22 cellular contexts compared by ENCODE assay signal in the genomic region with DNA sequence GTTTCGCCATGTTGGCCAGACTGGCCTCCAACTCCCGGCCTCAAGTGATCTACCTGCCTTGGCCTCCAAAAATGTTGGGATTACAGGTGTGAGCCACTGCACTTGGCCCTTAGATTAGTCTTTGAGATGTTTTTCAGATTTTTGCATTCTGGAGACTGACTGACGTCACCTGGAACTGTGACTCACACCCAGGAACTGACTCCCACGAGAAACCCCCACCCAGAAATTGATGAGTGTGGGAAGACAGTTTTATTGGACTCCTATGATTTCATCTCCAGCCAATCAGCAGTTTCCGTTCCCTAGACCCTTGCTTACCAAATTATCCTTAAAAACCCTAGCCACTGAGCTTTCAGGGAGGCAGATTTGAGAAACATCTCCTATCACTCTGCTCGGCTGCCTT.
DNase-seq lines count a peak whose midpoint lies in the region; ATAC-seq, FAIRE-seq and TF ChIP-seq lines count a peak whose summit lies in the region.
"Had no signal": no experiment of that assay in that cellular context is flagged by ENCODE, and none has a peak within 500 bp of the region (broad histone marks: within the 10 kb centered on the region; RNA-seq: fewer than 3 reads in every experiment).

No MANE protein-coding gene starts in this region.

- no peak overlapping the region for H3K4me3 ChIP-seq in HepG2 (replicated peaks in 1 of 3; ENCODE audit: insufficient read depth in 1 of 3, low read depth in 2 of 3, low read length in 3 of 3)
- H3K4me3 ChIP-seq in right lobe of liver, result no peak overlapping the region
- H3K4me3 ChIP-seq in foreskin fibroblast (ENCODE audit: low read depth in 1 of 2, low read length in 2 of 2), result no peak overlapping the region
- H3K4me3 ChIP-seq in neuronal stem cell (ENCODE audit: low read length in 2 of 2), result no peak overlapping the region
- H3K4me3 ChIP-seq: A549 had no signal

- TF ChIP-seq POLR2A in HepG2 (IDR thresholded peaks at IDR 0.05; ENCODE audit: insufficient read depth in 1 of 2, low read depth in 2 of 2, low read length in 2 of 2) (no peak), right lobe of liver (IDR thresholded peaks at IDR 0.05) (no peak)

- H3K27ac Mint-ChIP-seq in activated CD4-positive, alpha-beta T cell treated with anti-CD3 and anti-CD28 coated beads for 36 hours, result no peak overlapping the region
- H3K27ac Mint-ChIP-seq in activated T-cell treated with anti-CD3 and anti-CD28 coated beads, Interleukin-2, amount 50 U/mL, for 72 hours, result no peak overlapping the region

- H3K27ac ChIP-seq in HepG2 (ENCODE audit: extremely low read length, insufficient read depth, low read length) (no peak overlapping the region), right lobe of liver (no peak overlapping the region), neuronal stem cell (replicated peaks; ENCODE audit: low read length) (no peak overlapping the region)
- H3K27ac ChIP-seq: 22Rv1, A549 had no signal

- in situ Hi-C loops in HepG2 (cut with HindIII; ENCODE audit: extremely low pct_ligation_motif_present, low pct_unique_long_range_greater_than_20kb), result no loop called here

- H2BK12ac ChIP-seq in neuronal stem cell (ENCODE audit: low read length), result no peak overlapping the region

- no peak for TF ChIP-seq CTCF in HepG2 (CRISPR knock-in tag; IDR thresholded peaks at IDR 0.05)
- no peak for TF ChIP-seq CTCF in right lobe of liver (IDR thresholded peaks at IDR 0.05)
- TF ChIP-seq CTCF in foreskin fibroblast (IDR thresholded peaks at IDR 0.05; ENCODE audit: low read depth, low read length), result no peak

- H3K4me1 ChIP-seq in HepG2 (ENCODE audit: insufficient read depth, low read length) (no peaks in the 10 kb centered on the region), right lobe of liver (no peaks in the 10 kb centered on the region), neuronal stem cell (ENCODE audit: control insufficient read depth in 2 of 2, insufficient read depth in 1 of 2, low read depth in 1 of 2, low read length in 2 of 2) (no peaks in the 10 kb centered on the region)
- H3K4me1 ChIP-seq: A549 had no signal

- DNase-seq in HepG2 (ENCODE audit: low spot score), result no peak
- DNase-seq in right lobe of liver, result no peak
- DNase-seq in RKO (ENCODE audit: low spot score), result peak; percentile 2
- peak in 38 of 42 donors; percentile 11 to 83 (median 44) for DNase-seq in head of caudate nucleus
- no peak for DNase-seq in activated CD4-positive, alpha-beta T cell treated with anti-CD3 and anti-CD28 coated beads for 36 hours
- DNase-seq in foreskin fibroblast, result no peak
- no peak for DNase-seq in activated T-cell treated with anti-CD3 and anti-CD28 coated beads, Interleukin-2, amount 50 U/mL, for 72 hours
- DNase-seq in neuronal stem cell (ENCODE audit: low spot score), result no peak
- DNase-seq: C1 segment of cervical spinal cord; Calu3; CD4-positive, alpha-beta memory T cell; COR-L47; DMS53; DMS79 treated with DMSO at 0.1 percent for 48 hours; GF-D8; GOT3; H7; HCEC 1CT had no signal

- no peak overlapping the region for H2AFZ ChIP-seq in HepG2 (ENCODE audit: low read length)
- no peak overlapping the region for H2AFZ ChIP-seq in neuronal stem cell (ENCODE audit: low read length)

- no peak for FAIRE-seq in HepG2 (lab: Jason Lieb, UNC)
- FAIRE-seq: A549, GM12891, GM18507 had no signal

- no peak overlapping the region for H2AK5ac ChIP-seq in neuronal stem cell (ENCODE audit: low read depth, low read length)

- H3K14ac ChIP-seq in neuronal stem cell (ENCODE audit: low read length), result no peak overlapping the region

- H3K36me3 Mint-ChIP-seq in activated CD4-positive, alpha-beta T cell treated with anti-CD3 and anti-CD28 coated beads for 36 hours (ENCODE audit: low read depth), result no peaks in the 10 kb centered on the region
- H3K36me3 Mint-ChIP-seq in activated T-cell treated with anti-CD3 and anti-CD28 coated beads, Interleukin-2, amount 50 U/mL, for 72 hours (ENCODE audit: insufficient read depth in 2 of 2), result peaks cover 4 to 5% of the 10 kb centered on the region in 2 donors

- no peaks in the 10 kb centered on the region for H3K79me1 ChIP-seq in neuronal stem cell (ENCODE audit: low read depth, low read length)

- no peak overlapping the region for H3K4me3 Mint-ChIP-seq in activated CD4-positive, alpha-beta T cell treated with anti-CD3 and anti-CD28 coated beads for 36 hours
- no peak overlapping the region for H3K4me3 Mint-ChIP-seq in activated T-cell treated with anti-CD3 and anti-CD28 coated beads, Interleukin-2, amount 50 U/mL, for 72 hours
- H3K4me3 Mint-ChIP-seq: CD4-positive, alpha-beta memory T cell had no signal

- no peaks in the 10 kb centered on the region for H3K79me2 ChIP-seq in HepG2 (ENCODE audit: insufficient read depth, low read length)

- H2BK120ac ChIP-seq in neuronal stem cell (ENCODE audit: low read depth, low read length), result no peak overlapping the region

- no peak overlapping the region for H3K4ac ChIP-seq in neuronal stem cell (ENCODE audit: low read length)

- peaks cover 18% of the 10 kb centered on the region; the same call in 1 of the 2 replicates for H3K9me3 ChIP-seq in HepG2 (ENCODE audit: low read length)
- no peaks in the 10 kb centered on the region for H3K9me3 ChIP-seq in right lobe of liver
- peaks cover 0 to 3% of the 10 kb centered on the region in 2 donors for H3K9me3 ChIP-seq in neuronal stem cell (replicated peaks in 1 of 2; ENCODE audit: control insufficient read depth in 2 of 2, insufficient read depth in 1 of 2, low read depth in 1 of 2, low read length in 2 of 2)

- POLR2A ChIA-PET in HepG2 (lab: Yijun Ruan, JAX), result no interaction called here
- POLR2A ChIA-PET in activated CD4-positive, alpha-beta T cell treated with anti-CD3 and anti-CD28 coated beads for 36 hours (lab: Charles Lee), result no interaction called here

- H3K23ac ChIP-seq in neuronal stem cell (ENCODE audit: low read depth, low read length, poor library complexity), result no peak overlapping the region

- H4K8ac ChIP-seq in neuronal stem cell (ENCODE audit: low read depth, low read length), result no peak overlapping the region

- TF ChIP-seq EP300 in HepG2 (IDR thresholded peaks at IDR 0.05; ENCODE audit: low read depth in 2 of 2, low read length in 2 of 2), result no peak
- no peak for TF ChIP-seq EP300 in HepG2 (CRISPR knock-in tag; IDR thresholded peaks at IDR 0.05; ENCODE audit: borderline replicate concordance)

- H3K4me2 ChIP-seq in HepG2 (ENCODE audit: low read depth, low read length), result no peak overlapping the region
- H3K4me2 ChIP-seq in neuronal stem cell (ENCODE audit: insufficient read depth, low read length, poor library complexity, severe bottlenecking), result no peak overlapping the region
- H3K4me2 ChIP-seq: A549 had no signal

- no peak overlapping the region for H2BK15ac ChIP-seq in neuronal stem cell (ENCODE audit: low read length)

- H3K9me3 Mint-ChIP-seq in activated CD4-positive, alpha-beta T cell treated with anti-CD3 and anti-CD28 coated beads for 36 hours (ENCODE audit: low read depth), result peaks cover 19% of the 10 kb centered on the region
- peaks cover 6 to 20% of the 10 kb centered on the region in 2 donors for H3K9me3 Mint-ChIP-seq in activated T-cell treated with anti-CD3 and anti-CD28 coated beads, Interleukin-2, amount 50 U/mL, for 72 hours

- no peaks in the 10 kb centered on the region for H3K4me1 Mint-ChIP-seq in activated CD4-positive, alpha-beta T cell treated with anti-CD3 and anti-CD28 coated beads for 36 hours
- H3K4me1 Mint-ChIP-seq in activated T-cell treated with anti-CD3 and anti-CD28 coated beads, Interleukin-2, amount 50 U/mL, for 72 hours (ENCODE audit: low read depth), result no peaks in the 10 kb centered on the region
- H3K4me1 Mint-ChIP-seq: CD4-positive, alpha-beta memory T cell had no signal

- no peak overlapping the region for H3K18ac ChIP-seq in neuronal stem cell (ENCODE audit: low read length)

- H3K9ac ChIP-seq in HepG2 (ENCODE audit: insufficient read depth, low read depth, low read length), result no peak overlapping the region
- no peak overlapping the region for H3K9ac ChIP-seq in neuronal stem cell (ENCODE audit: low read depth, low read length, poor library complexity)

- no peaks in the 10 kb centered on the region for H4K20me1 ChIP-seq in HepG2 (ENCODE audit: insufficient read depth, low read length)

- H3K36me3 ChIP-seq in HepG2 (replicated peaks in 1 of 2; ENCODE audit: control insufficient read depth in 1 of 2, insufficient read depth in 2 of 2, low read length in 2 of 2) (no peaks in the 10 kb centered on the region), right lobe of liver (no peaks in the 10 kb centered on the region), neuronal stem cell (replicated peaks in 1 of 2; ENCODE audit: control insufficient read depth in 2 of 2, insufficient read depth in 2 of 2, low read length in 2 of 2) (no peaks in the 10 kb centered on the region)

- no peak overlapping the region for H4K91ac ChIP-seq in neuronal stem cell (ENCODE audit: low read depth, low read length, poor library complexity)

- 2% methylated on average over 5 of the region's 6 CpGs for WGBS in HepG2 (ENCODE audit: low lambda C conversion rate)
- 64% methylated on average over 4 of the region's 6 CpGs for WGBS in right lobe of liver (ENCODE audit: insufficient coverage, low coverage, low lambda C conversion rate, missing lambda C conversion rate)
- WGBS in neuronal stem cell (ENCODE audit: extremely low coverage in 2 of 2, insufficient read length in 2 of 2, insufficient replicate concordance in 1 of 2), 2 donors, result no CpG with 5 or more reads among the region's 6 CpGs

- H2BK5ac ChIP-seq in neuronal stem cell (ENCODE audit: low read length), result no peak overlapping the region

- intact Hi-C loops in HepG2 (cut with micrococcal nuclease; ENCODE audit: unreplicated experiment), result no loop called here
- intact Hi-C loops in right lobe of liver (cut with DNase I), result loop anchor here in 1 of 2 donors (5.0 kb wide), 1 partner anchor 233 kb away; no protein-coding TSS in a partner anchor
- intact Hi-C loops in head of caudate nucleus (cut with DNase I), result no loop called here
- intact Hi-C loops in activated CD4-positive, alpha-beta T cell treated with anti-CD3 and anti-CD28 coated beads for 36 hours (cut with DNase I, micrococcal nuclease), result no loop called here

- CTCF ChIA-PET in HepG2 (lab: Yijun Ruan, JAX; ENCODE audit: low intra/inter-chr PET ratio, low total read pairs), result no interaction called here
- CTCF ChIA-PET in activated CD4-positive, alpha-beta T cell treated with anti-CD3 and anti-CD28 coated beads for 36 hours (lab: Charles Lee), result no interaction called here

- no TSS peak for BruUV-seq in HepG2 (replicated peaks; lab: Mats Ljungman, UMichigan)

- ATAC-seq in HepG2 (no peak), right lobe of liver (no peak)
- no peak for ATAC-seq in activated CD4-positive, alpha-beta T cell treated with anti-CD3 and anti-CD28 coated beads for 36 hours
- ATAC-seq in activated T-cell treated with anti-CD3 and anti-CD28 coated beads, Interleukin-2, amount 50 U/mL, for 72 hours (replicated peaks in 1 of 2), result no peak
- ATAC-seq: A549 had no signal

- H3K27me3 Mint-ChIP-seq in activated CD4-positive, alpha-beta T cell treated with anti-CD3 and anti-CD28 coated beads for 36 hours, result no peaks in the 10 kb centered on the region
- no peaks in the 10 kb centered on the region for H3K27me3 Mint-ChIP-seq in activated T-cell treated with anti-CD3 and anti-CD28 coated beads, Interleukin-2, amount 50 U/mL, for 72 hours (ENCODE audit: low read depth)
- H3K27me3 Mint-ChIP-seq: CD4-positive, alpha-beta memory T cell had no signal

- H3K27me3 ChIP-seq in HepG2 (ENCODE audit: control insufficient read depth in 1 of 2, insufficient read depth in 2 of 2, low read length in 2 of 2) (no peaks in the 10 kb centered on the region), right lobe of liver (no peaks in the 10 kb centered on the region), neuronal stem cell (ENCODE audit: control insufficient read depth in 3 of 3, insufficient read depth in 3 of 3, low read depth in 1 of 3, low read length in 3 of 3) (no peaks in the 10 kb centered on the region)

- no peak for TF ChIP-seq RAD21 in HepG2 (CRISPR knock-in tag; IDR thresholded peaks at IDR 0.05)

Comparison
In these comparisons a context has a peak if more than half of its experiments do, and no peak if none do; other contexts are left out.
1. DNase-seq: peak in RKO (single experiment) and head of caudate nucleus (38 of 42); none in HepG2 (single experiment), right lobe of liver (0 of 3), activated CD4-positive, alpha-beta T cell treated with anti-CD3 and anti-CD28 coated beads for 36 hours (single experiment), foreskin fibroblast (0 of 2), activated T-cell treated with anti-CD3 and anti-CD28 coated beads, Interleukin-2, amount 50 U/mL, for 72 hours (0 of 2) and neuronal stem cell (single experiment).